In genomic region chr20:43846516-43846905, GRCh38 we compare ENCODE assay signal across 26 cellular contexts.
A peak's percentile ranks its signal among the peaks of the same experiment; 100 is the strongest.
DNase-seq lines count a peak whose midpoint lies in the region; ATAC-seq, FAIRE-seq and TF ChIP-seq lines count a peak whose summit lies in the region.
"Had no signal": no experiment of that assay in that cellular context is flagged by ENCODE, and none has a peak within 500 bp of the region (broad histone marks: within the 10 kb centered on the region; RNA-seq: fewer than 3 reads in every experiment).

No MANE protein-coding gene starts in this region.

- H3K9me3 Mint-ChIP-seq in activated T-cell treated with anti-CD3 and anti-CD28 coated beads, Interleukin-2, amount 50 U/mL, for 72 hours = no peaks in the 10 kb centered on the region
- H3K9me3 Mint-ChIP-seq: memory B cell; stimulated activated naive CD8-positive, alpha-beta T cell treated with anti-CD3 and anti-CD28 coated beads, Interleukin-15, amount 100 ng/mL, for 72 hours had no signal

- H2BK120ac ChIP-seq in H1 (replicated peaks; ENCODE audit: low read depth, low read length) = no peak overlapping the region

- no peak for TF ChIP-seq RAD21 in H1 (IDR thresholded peaks at IDR 0.05 in 1 of 2, conservative IDR thresholded peaks at IDR 0.05 in 1 of 2; ENCODE audit: low read depth in 2 of 2, low read length in 2 of 2)

- H2BK12ac ChIP-seq in H1 (ENCODE audit: low read depth, low read length) = no peak overlapping the region

- H3K4me3 Mint-ChIP-seq in activated T-cell treated with anti-CD3 and anti-CD28 coated beads, Interleukin-2, amount 50 U/mL, for 72 hours = no peak overlapping the region
- H3K4me3 Mint-ChIP-seq: memory B cell; stimulated activated naive CD8-positive, alpha-beta T cell treated with anti-CD3 and anti-CD28 coated beads, Interleukin-15, amount 100 ng/mL, for 72 hours had no signal

- TF ChIP-seq EP300 in H1 (IDR thresholded peaks at IDR 0.05; ENCODE audit: borderline replicate concordance in 1 of 2, low read depth in 2 of 2, low read length in 2 of 2) = no peak
- no peak for TF ChIP-seq EP300 in upper lobe of left lung (IDR thresholded peaks at IDR 0.05)

- H3F3A ChIP-seq in MM.1S (ENCODE audit: insufficient read depth, low read length) = peaks cover 25% of the 10 kb centered on the region

- no peak for FAIRE-seq in H1 (lab: Jason Lieb, UNC)
- FAIRE-seq: colon, H54 had no signal

- H2AK5ac ChIP-seq in H1 (ENCODE audit: low read depth, low read length) = no peak overlapping the region

- H3K79me2 ChIP-seq in MM.1S (ENCODE audit: low read length) (no peaks in the 10 kb centered on the region), H1 (ENCODE audit: control insufficient read depth in 1 of 2, insufficient read depth in 2 of 2, low read length in 2 of 2) (no peaks in the 10 kb centered on the region)

- H3K27ac ChIP-seq in MM.1S (ENCODE audit: low read length) (no peak overlapping the region), H1 (ENCODE audit: low read depth, low read length) (no peak overlapping the region), upper lobe of left lung (peak overlapping the region; percentile 16 to 72 (median 61))
- H3K27ac ChIP-seq: ascending aorta, HL-60, SJSA1, spleen, thoracic aorta, vagina had no signal

- H3K27ac Mint-ChIP-seq in activated T-cell treated with anti-CD3 and anti-CD28 coated beads, Interleukin-2, amount 50 U/mL, for 72 hours = no peak overlapping the region
- H3K27ac Mint-ChIP-seq: memory B cell had no signal

- CTCF ChIA-PET in H1 (lab: Charles Lee; ENCODE audit: partially characterized antibody) = interaction anchor here (1.2 to 1.3 kb wide), 3 partner anchors 12 to 97 kb away, joined by 3 to 4 read pairs (median 4); no protein-coding TSS in a partner anchor

- no peak for TF ChIP-seq POLR2A in H1 (IDR thresholded peaks at IDR 0.05; ENCODE audit: control extremely low read depth in 1 of 2, low read depth in 2 of 2, low read length in 2 of 2)
- TF ChIP-seq POLR2A in upper lobe of left lung (IDR thresholded peaks at IDR 0.05) = no peak

- H3K4me1 ChIP-seq in MM.1S (ENCODE audit: low read length) (peaks cover 49% of the 10 kb centered on the region), H1 (replicated peaks in 1 of 4; ENCODE audit: control insufficient read depth in 3 of 4, insufficient read depth in 4 of 4, low read length in 3 of 4) (peaks cover 0 to 6% (median 1%) of the 10 kb centered on the region in 4 experiments; a peak in 3 of 7 replicates), upper lobe of left lung (peaks cover 25 to 38% (median 25%) of the 10 kb centered on the region in 4 donors)
- H3K4me1 ChIP-seq: ascending aorta, spleen had no signal

- H3K27me3 ChIP-seq in MM.1S (replicated peaks; ENCODE audit: insufficient read depth, low read length) (no peaks in the 10 kb centered on the region), H1 (replicated peaks in 1 of 4; ENCODE audit: control insufficient read depth in 3 of 4, extremely low read depth in 1 of 4, insufficient read depth in 3 of 4, low read length in 3 of 4) (no peaks in the 10 kb centered on the region), upper lobe of left lung (no peaks in the 10 kb centered on the region)
- H3K27me3 ChIP-seq: ascending aorta, SJSA1, spleen, vagina had no signal

- no peak overlapping the region for H3K56ac ChIP-seq in H1 (replicated peaks; ENCODE audit: insufficient read length, low read depth, low read length)

- H3K23me2 ChIP-seq in H1 (ENCODE audit: low read depth, low read length) = no peaks in the 10 kb centered on the region

- H2BK15ac ChIP-seq in H1 (ENCODE audit: low read length) = no peak overlapping the region

- POLR2A ChIA-PET in H1 (lab: Charles Lee; ENCODE audit: partially characterized antibody) = no interaction called here

- H3K36me3 Mint-ChIP-seq in activated T-cell treated with anti-CD3 and anti-CD28 coated beads, Interleukin-2, amount 50 U/mL, for 72 hours (ENCODE audit: insufficient read depth in 2 of 2) = no peaks in the 10 kb centered on the region
- H3K36me3 Mint-ChIP-seq: memory B cell had no signal

- H3K14ac ChIP-seq in H1 (ENCODE audit: insufficient read length) = peak overlapping the region; percentile 28

- H3K27me3 Mint-ChIP-seq in activated T-cell treated with anti-CD3 and anti-CD28 coated beads, Interleukin-2, amount 50 U/mL, for 72 hours (ENCODE audit: low read depth) = peaks cover 12% of the 10 kb centered on the region

- H2AFZ ChIP-seq in MM.1S (ENCODE audit: low read length) (peak overlapping the region; percentile 20; the same call in 1 of the 2 replicates), H1 (ENCODE audit: low read length) (no peak overlapping the region)

- TF ChIP-seq CTCF in MM.1S (IDR thresholded peaks at IDR 0.05; ENCODE audit: low read length) = no peak
- no peak for TF ChIP-seq CTCF in H1 (IDR thresholded peaks at IDR 0.05; ENCODE audit: control extremely low read depth in 1 of 3, insufficient read depth in 1 of 3, low read depth in 1 of 3, low read length in 3 of 3)
- no peak for TF ChIP-seq CTCF in upper lobe of left lung (IDR thresholded peaks at IDR 0.05)

- no peak overlapping the region for H3K18ac ChIP-seq in H1 (ENCODE audit: extremely low read depth, low read length)

- no peak overlapping the region for H3K23ac ChIP-seq in H1 (ENCODE audit: insufficient read length)

- H3K4me3 ChIP-seq in MM.1S (ENCODE audit: low read length) = no peak overlapping the region
- no peak overlapping the region for H3K4me3 ChIP-seq in H1 (ENCODE audit: extremely low read depth in 1 of 4, insufficient read depth in 2 of 4, low read depth in 3 of 4, low read length in 4 of 4)
- H3K4me3 ChIP-seq in upper lobe of left lung = no peak overlapping the region
- H3K4me3 ChIP-seq: ascending aorta, SJSA1, spleen, thoracic aorta, vagina had no signal

- H3K9me2 ChIP-seq in MM.1S (replicated peaks; ENCODE audit: insufficient read depth, low read length) = no peaks in the 10 kb centered on the region

- no peak overlapping the region for H4K5ac ChIP-seq in H1 (ENCODE audit: insufficient read length, low read depth, low read length)

- H3K9ac ChIP-seq in MM.1S (ENCODE audit: low read length) (no peak overlapping the region), H1 (replicated peaks in 1 of 4; ENCODE audit: extremely low read depth in 1 of 4, low read depth in 3 of 4, low read length in 3 of 4) (no peak overlapping the region)

- peak overlapping the region; percentile 38; the same call in 1 of the 2 replicates for H3K4me2 ChIP-seq in MM.1S (ENCODE audit: low read depth, low read length)
- H3K4me2 ChIP-seq in H1 (ENCODE audit: insufficient read depth in 1 of 2, low read depth in 2 of 2, low read length in 2 of 2) = no peak overlapping the region

- H3K9me3 ChIP-seq in MM.1S (replicated peaks; ENCODE audit: insufficient read depth, low read length) (no peaks in the 10 kb centered on the region), H1 (ENCODE audit: insufficient read depth in 2 of 2, low read depth in 1 of 2, low read length in 1 of 2) (no peaks in the 10 kb centered on the region), upper lobe of left lung (no peaks in the 10 kb centered on the region)
- H3K9me3 ChIP-seq: ascending aorta, SJSA1, spleen, thoracic aorta, vagina had no signal

- DNase-seq in activated T-cell treated with anti-CD3 and anti-CD28 coated beads, Interleukin-2, amount 50 U/mL, for 72 hours = peak in 1 of 2 donors; percentile 11
- DNase-seq in activated T-cell treated with anti-CD3 and anti-CD28 coated beads, Interleukin-2, amount 50 U/mL, for 1 hour = no peak
- DNase-seq in MM.1S (no peak), H1 (ENCODE audit: low read depth in 1 of 2, low spot score in 2 of 2) (peak in 1 of 2 experiments; percentile 31), upper lobe of left lung (peak in 1 of 2 donors; percentile 20)
- DNase-seq: activated effector memory CD4-positive, alpha-beta T cell treated with anti-CD3 and anti-CD28 coated beads, Interleukin-2, amount 50 U/mL, for 16 hours; C1 segment of cervical spinal cord; COR-L47; hippocampal formation; NCI-H2029; NCI-H446 treated with DMSO at 0.1 percent for 48 hours; NCI-H774; right cardiac atrium; RPMI8226; spleen; stimulated activated naive CD8-positive, alpha-beta T cell treated with anti-CD3 and anti-CD28 coated beads, Interleukin-15, amount 100 ng/mL, for 72 hours had no signal

- H4K8ac ChIP-seq in H1 (ENCODE audit: extremely low read depth, insufficient read depth, low read length) = peak overlapping the region; percentile 80; the same call in 1 of the 2 replicates

- no peaks in the 10 kb centered on the region for H4K20me1 ChIP-seq in MM.1S (ENCODE audit: insufficient read depth, low read length)
- no peaks in the 10 kb centered on the region for H4K20me1 ChIP-seq in H1 (replicated peaks in 1 of 2; ENCODE audit: control insufficient read depth in 1 of 2, insufficient read depth in 2 of 2, low read length in 2 of 2)

- peaks cover 36% of the 10 kb centered on the region for H3K4me1 Mint-ChIP-seq in activated T-cell treated with anti-CD3 and anti-CD28 coated beads, Interleukin-2, amount 50 U/mL, for 72 hours (ENCODE audit: low read depth)
- H3K4me1 Mint-ChIP-seq: memory B cell had no signal

- no peak overlapping the region for H3K4ac ChIP-seq in H1 (replicated peaks; ENCODE audit: insufficient read length, low read depth, low read length)

- H4K91ac ChIP-seq in H1 (replicated peaks; ENCODE audit: insufficient read length, low read length) = no peak overlapping the region

- H2BK5ac ChIP-seq in H1 (ENCODE audit: low read depth, low read length) = no peak overlapping the region

- H3K36me3 ChIP-seq in MM.1S (replicated peaks; ENCODE audit: insufficient read depth, low read length) = no peaks in the 10 kb centered on the region
- H3K36me3 ChIP-seq in H1 (ENCODE audit: control insufficient read depth in 2 of 4, insufficient read depth in 4 of 4, low read length in 3 of 4) = no peaks in the 10 kb centered on the region
- no peaks in the 10 kb centered on the region for H3K36me3 ChIP-seq in upper lobe of left lung
- H3K36me3 ChIP-seq: ascending aorta, SJSA1, spleen, thoracic aorta, vagina had no signal

- H3K79me1 ChIP-seq in H1 (ENCODE audit: low read depth, low read length) = no peaks in the 10 kb centered on the region

- ATAC-seq in activated T-cell treated with anti-CD3 and anti-CD28 coated beads, Interleukin-2, amount 50 U/mL, for 72 hours (replicated peaks in 1 of 2) = peak; percentile 53 to 54
- no peak for ATAC-seq in upper lobe of left lung (ENCODE audit: low FRiP score in 2 of 2)
- ATAC-seq in HG02852 (IDR thresholded peaks at IDR 0.05; ENCODE audit: unreplicated experiment) = no peak
- ATAC-seq in HG03354 (IDR thresholded peaks at IDR 0.05; ENCODE audit: poor library complexity, severe bottlenecking, unreplicated experiment) = no peak
- ATAC-seq: right cardiac atrium had no signal

- WGBS in H1 (ENCODE audit: extremely low coverage in 1 of 2, insufficient coverage in 1 of 2, insufficient read length in 1 of 2, insufficient replicate concordance in 2 of 2, low coverage in 1 of 2, low lambda C conversion rate in 2 of 2, missing lambda C conversion rate in 1 of 2), 2 experiments = 83% methylated on average over 6 of the region's 6 CpGs; no CpG with 5 or more reads in 1 of the 2 experiments
- 54 to 59% methylated on average over 4 to 6 of the region's 6 CpGs for WGBS in upper lobe of left lung, 2 donors

- H2BK20ac ChIP-seq in H1 (ENCODE audit: low read length) = no peak overlapping the region

TF ChIP-seq in H1, 55 proteins besides CTCF, POLR2A, EP300 and RAD21 (continues in another document):
- TF ChIP-seq HDAC2 (IDR thresholded peaks at IDR 0.05; ENCODE audit: borderline replicate concordance in 1 of 2, low read depth in 2 of 2, low read length in 2 of 2) = no peak
- no peak for TF ChIP-seq POU5F1 (IDR thresholded peaks at IDR 0.05; ENCODE audit: low read depth, low read length)

Comparison
In these comparisons a context has a peak if more than half of its experiments do, and no peak if none do; other contexts are left out.
1. ATAC-seq: peak in activated T-cell treated with anti-CD3 and anti-CD28 coated beads, Interleukin-2, amount 50 U/mL, for 72 hours (2 of 2); none in upper lobe of left lung (0 of 2), HG02852 (single experiment) and HG03354 (single experiment).
2. H3K27ac ChIP-seq: peak in upper lobe of left lung (4 of 4); none in MM.1S (single experiment) and H1 (single experiment).